ENCODE assay signal across 8 cellular contexts in genomic region chr10:102152545-102152890, GRCh38. TPM values are rescaled to one million over a fixed set of nuclear protein-coding genes. Genes with fewer than 3 reads are reported as not detected.
A peak's percentile ranks its signal among the peaks of the same experiment; 100 is the strongest.
DNase-seq lines count a peak whose midpoint lies in the region; TF ChIP-seq lines count a peak whose summit lies in the region.

No MANE protein-coding gene starts in this region.

- no peak overlapping the region for H4K5ac ChIP-seq in mesendoderm (ENCODE audit: low read length)

- peaks cover 14% of the 10 kb centered on the region for H3K4me1 Mint-ChIP-seq in MCF 10A (ENCODE audit: insufficient read depth, unreplicated experiment)

- DNase-seq in Daoy (ENCODE audit: low read depth) (peak; percentile 31), HCEC 1CT (peak; percentile 15), OCI-LY7 (ENCODE audit: low spot score) (peak; percentile 47), MCF 10A (ENCODE audit: unreplicated experiment) (no peak), mesendoderm (no peak), T1000 (lab: John Stamatoyannopoulos, UW) (no peak), NCI-H1417 treated with DMSO at 0.1 percent for 48 hours (lab: John Stamatoyannopoulos, UW) (no peak)
- peak; percentile 48 for DNase-seq in stimulated activated naive CD4-positive, alpha-beta T cell treated with Interleukin-2 at 50 U/mL for 16 hours (lab: John Stamatoyannopoulos, UW)

- H3K36me3 Mint-ChIP-seq in MCF 10A (ENCODE audit: insufficient read depth, unreplicated experiment): peaks cover 63% of the 10 kb centered on the region

- H3K4me2 ChIP-seq in OCI-LY7 (ENCODE audit: low read length) (peak overlapping the region; percentile 95), mesendoderm (ENCODE audit: low read length) (peak overlapping the region; percentile 42)

- peak overlapping the region; percentile 97 for H3K56ac ChIP-seq in mesendoderm (ENCODE audit: low read length)

- H3K4me3 ChIP-seq in OCI-LY7 (ENCODE audit: low read depth, low read length, poor library complexity, severe bottlenecking): peak overlapping the region; percentile 88
- H3K4me3 ChIP-seq in mesendoderm (ENCODE audit: low read length): peak overlapping the region; percentile 93

- no CpG with 5 or more reads among the region's 19 CpGs for WGBS in mesendoderm (ENCODE audit: extremely low coverage, insufficient coverage, low lambda C conversion rate)

- no peaks in the 10 kb centered on the region for H3K27me3 Mint-ChIP-seq in MCF 10A (ENCODE audit: insufficient read depth, unreplicated experiment)

- H3K27ac Mint-ChIP-seq in MCF 10A (ENCODE audit: low read depth, unreplicated experiment): peak overlapping the region; percentile 92

- intact Hi-C loops in OCI-LY7 (cut with micrococcal nuclease; ENCODE audit: unreplicated experiment): loop anchor here (1.0 to 2.0 kb wide), 2 partner anchors 19 to 334 kb away; partner anchors contain the start of genes OGA and PPRC1
- intact Hi-C loops in MCF 10A (cut with micrococcal nuclease): loop anchor here (1.0 kb wide), 1 partner anchor 20 kb away; no protein-coding TSS in a partner anchor

- peak overlapping the region; percentile 72 for H2AK5ac ChIP-seq in mesendoderm (ENCODE audit: low read length)

- H3K27me3 ChIP-seq in mesendoderm (ENCODE audit: insufficient read depth, low read length, poor library complexity): no peaks in the 10 kb centered on the region

- H3K36me3 ChIP-seq in OCI-LY7 (ENCODE audit: insufficient read depth, low read length) (peaks cover 95% of the 10 kb centered on the region), mesendoderm (ENCODE audit: control insufficient read depth, insufficient read depth, low read length) (peaks cover 8% of the 10 kb centered on the region)

- H4K8ac ChIP-seq in mesendoderm (ENCODE audit: low read depth, low read length): no peak overlapping the region

- peaks cover 60% of the 10 kb centered on the region for H3K79me2 ChIP-seq in OCI-LY7 (ENCODE audit: insufficient read depth, low read depth, low read length)
- H3K79me2 ChIP-seq in mesendoderm (ENCODE audit: control insufficient read depth, insufficient read depth, low read length): peaks cover 48% of the 10 kb centered on the region

- peak overlapping the region; percentile 39 for H3K4ac ChIP-seq in mesendoderm (ENCODE audit: low read depth, low read length)

- no peak overlapping the region for H2BK5ac ChIP-seq in mesendoderm (ENCODE audit: low read length)

- peak overlapping the region; percentile 7 for H3K23ac ChIP-seq in mesendoderm (ENCODE audit: low read length)

- peaks cover 49% of the 10 kb centered on the region for H3K4me1 ChIP-seq in OCI-LY7 (ENCODE audit: insufficient read depth, low read length, poor library complexity, severe bottlenecking)
- H3K4me1 ChIP-seq in mesendoderm (ENCODE audit: control insufficient read depth, low read depth, low read length): peaks cover 4% of the 10 kb centered on the region

- H3K9me3 Mint-ChIP-seq in MCF 10A (ENCODE audit: unreplicated experiment): no peaks in the 10 kb centered on the region

- H4K20me1 ChIP-seq in OCI-LY7 (ENCODE audit: insufficient read depth, low read length): peaks cover 19% of the 10 kb centered on the region

- H2BK15ac ChIP-seq in mesendoderm (replicated peaks; ENCODE audit: low read depth): no peak overlapping the region

- H3K9me3 ChIP-seq in OCI-LY7 (ENCODE audit: low read length): no peaks in the 10 kb centered on the region

- POLR2A ChIA-PET in OCI-LY7 (lab: Charles Lee): interaction anchor here (0.7 to 3.5 kb wide), 2 partner anchors 16 to 34 kb away, joined by 5 to 18 read pairs; no protein-coding TSS in a partner anchor
- POLR2A ChIA-PET in MCF 10A (lab: Yijun Ruan, JAX): interaction anchor here (0.7 to 4.2 kb wide), 20 partner anchors 11 to 492 kb away, joined by 3 to 47 read pairs (median 6); partner anchors contain the start of genes ACTR1A, C10orf95, CUEDC2 and GBF1

- TF ChIP-seq CTCF in OCI-LY7 (conservative IDR thresholded peaks at IDR 0.05; ENCODE audit: low read length) (no peak), MCF 10A (IDR thresholded peaks at IDR 0.05; ENCODE audit: unreplicated experiment) (no peak)

- H2AFZ ChIP-seq in OCI-LY7 (ENCODE audit: low read length): no peak overlapping the region

- peaks cover 4% of the 10 kb centered on the region for H3K79me1 ChIP-seq in mesendoderm (ENCODE audit: low read length)

- H3K9me2 ChIP-seq in OCI-LY7 (ENCODE audit: insufficient read depth, low read length): no peaks in the 10 kb centered on the region

- peak overlapping the region; percentile 75 for H3K4me3 Mint-ChIP-seq in MCF 10A (ENCODE audit: unreplicated experiment)

- no TSS peak for BruUV-seq in OCI-LY7 (replicated peaks; lab: Mats Ljungman, UMichigan)
- no TSS peak for BruUV-seq in MCF 10A (replicated peaks; lab: Mats Ljungman, UMichigan)

- H2BK120ac ChIP-seq in mesendoderm (ENCODE audit: low read depth, low read length): no peak overlapping the region

- H3K9ac ChIP-seq in mesendoderm (ENCODE audit: low read length): peak overlapping the region; percentile 90

- CTCF ChIA-PET in OCI-LY7 (lab: Charles Lee; ENCODE audit: unreplicated experiment): no interaction called here
- CTCF ChIA-PET in MCF 10A (lab: Yijun Ruan, JAX): interaction anchor here (0.6 to 1.5 kb wide), 4 partner anchors 19 to 246 kb away, joined by 3 to 4 read pairs (median 4); partner anchors contain the start of gene NFKB2

- H3K27ac ChIP-seq in OCI-LY7 (ENCODE audit: low read depth, low read length, poor library complexity, severe bottlenecking) (peak overlapping the region; percentile 54), mesendoderm (ENCODE audit: low read depth, low read length) (peak overlapping the region; percentile 7)

- no peak overlapping the region for H3K18ac ChIP-seq in mesendoderm (ENCODE audit: low read length)

RNA-seq across cellular contexts. Expression of gene NOLC1, which starts 0.3 kb away (rescaled TPM):
- total RNA-seq in Daoy (2014; rRNA removed; shearing (Covaris generic)): 70.1 and 105 TPM in 2 replicates
- 93.5 and 120 TPM in 2 replicates for total RNA-seq in OCI-LY7 (2014; rRNA removed; shearing (Covaris generic))
- total RNA-seq in OCI-LY7 (2022) (131 and 152 TPM in 2 replicates), MCF 10A (2022) (122 and 168 TPM in 2 replicates)
- polyA plus RNA-seq in mesendoderm (2013, experiment 1 of 2): 285 TPM
- polyA plus RNA-seq in mesendoderm (2013, experiment 2 of 2): 294 TPM

RNA-seq across cellular contexts. Expression of gene PPRC1, which starts 19.7 kb away (rescaled TPM):
- total RNA-seq in Daoy (2014; rRNA removed; shearing (Covaris generic)): 10.8 and 17.0 TPM in 2 replicates
- total RNA-seq in OCI-LY7 (2014; rRNA removed; shearing (Covaris generic)): 29.8 and 47.1 TPM in 2 replicates
- total RNA-seq in OCI-LY7 (2022) (70.0 and 77.2 TPM in 2 replicates), MCF 10A (2022) (50.4 and 68.2 TPM in 2 replicates)
- polyA plus RNA-seq in mesendoderm (2013, experiment 1 of 2): 74.1 TPM
- polyA plus RNA-seq in mesendoderm (2013, experiment 2 of 2): 73.8 TPM

RNA-seq across cellular contexts. Expression of gene LDB1, which starts 32.4 kb away (rescaled TPM):
- 18.9 and 20.6 TPM in 2 replicates for total RNA-seq in Daoy (2014; rRNA removed; shearing (Covaris generic))
- 50.8 and 58.6 TPM in 2 replicates for total RNA-seq in OCI-LY7 (2014; rRNA removed; shearing (Covaris generic))
- total RNA-seq in OCI-LY7 (2022): 60.9 and 64.8 TPM in 2 replicates
- total RNA-seq in MCF 10A (2022): 28.9 and 31.7 TPM in 2 replicates
- polyA plus RNA-seq in mesendoderm (2013, experiment 1 of 2): 57.8 TPM
- 57.6 TPM for polyA plus RNA-seq in mesendoderm (2013, experiment 2 of 2)

Comparison
In these comparisons a context has a peak if more than half of its experiments do, and no peak if none do; other contexts are left out.
1. DNase-seq: peak in Daoy (single experiment), HCEC 1CT (single experiment), OCI-LY7 (single experiment) and stimulated activated naive CD4-positive, alpha-beta T cell treated with Interleukin-2 at 50 U/mL for 16 hours (single experiment); none in MCF 10A (single experiment), mesendoderm (single experiment), T1000 (single experiment) and NCI-H1417 treated with DMSO at 0.1 percent for 48 hours (single experiment).